In genomic region chr5:55072668-55073067, GRCh38 we compare ENCODE assay signal across 1 cellular context.
TF ChIP-seq lines count a peak whose summit lies in the region.

No MANE protein-coding gene starts in this region.

TF ChIP-seq in GM12878, 131 proteins besides CTCF, POLR2A, EP300 and RAD21 (continued from another document):
- no peak for TF ChIP-seq E2F8 (IDR thresholded peaks at IDR 0.05; ENCODE audit: low read depth, partially characterized antibody)
- TF ChIP-seq CBFB (IDR thresholded peaks at IDR 0.05; ENCODE audit: low read depth) = no peak
- TF ChIP-seq TAF1 (IDR thresholded peaks at IDR 0.05; ENCODE audit: borderline replicate concordance, low read depth, low read length) = no peak
- TF ChIP-seq NFIC (IDR thresholded peaks at IDR 0.05; ENCODE audit: low read depth, low read length) = peak; percentile 39; the same call in 1 of the 2 replicates
- no peak for TF ChIP-seq SIX5 (IDR thresholded peaks at IDR 0.05; ENCODE audit: low read depth, low read length, severe bottlenecking)
- TF ChIP-seq GATAD2B (conservative IDR thresholded peaks at IDR 0.05; ENCODE audit: low read depth) = no peak
- TF ChIP-seq POU2F2 (IDR thresholded peaks at IDR 0.05; ENCODE audit: borderline replicate concordance, low read depth, low read length) = no peak
- TF ChIP-seq ZNF592 (IDR thresholded peaks at IDR 0.05) = no peak
- TF ChIP-seq CHD4 (IDR thresholded peaks at IDR 0.05) = no peak
- TF ChIP-seq RUNX3 (IDR thresholded peaks at IDR 0.05; ENCODE audit: low read length) = peak; percentile 81
- no peak for TF ChIP-seq SMC3 (IDR thresholded peaks at IDR 0.05; ENCODE audit: borderline replicate concordance, low read length)
- TF ChIP-seq ZBTB4 (CRISPR knock-in tag; IDR thresholded peaks at IDR 0.05) = no peak
- no peak for TF ChIP-seq BMI1 (IDR thresholded peaks at IDR 0.05; ENCODE audit: borderline replicate concordance)
